In genomic region chr6:159760602-159761057, GRCh38 we compare ENCODE assay signal across 8 cellular contexts. TPM values are rescaled to one million over a fixed set of nuclear protein-coding genes. Genes with fewer than 3 reads are reported as not detected.
A peak's percentile ranks its signal among the peaks of the same experiment; 100 is the strongest.
DNase-seq lines count a peak whose midpoint lies in the region; TF ChIP-seq lines count a peak whose summit lies in the region.

No MANE protein-coding gene starts in this region.

- peak; percentile 84 for DNase-seq in ACHN
- DNase-seq in activated T-helper 2 cell treated with anti-CD3 and anti-CD28 coated beads, Interferon-gamma antibody, Interleukin-2, Interleukin-4, amounts not matched to agents 10 μg/mL and 5 μg/mL and 100 μg/mL, durations not matched to agents 14 hours and 24 hours and 36 hours (ENCODE audit: low spot score), result no peak
- peak; percentile 35 for DNase-seq in iPS-NIHi11 (ENCODE audit: low spot score)
- DNase-seq in tibial artery, result no peak
- no peak for DNase-seq in head of caudate nucleus
- DNase-seq in NCI-H187 (lab: John Stamatoyannopoulos, UW), result no peak
- no peak for DNase-seq in hypothalamus (lab: John Stamatoyannopoulos, UW)

- CTCF ChIA-PET in HEK293 (lab: Yijun Ruan, JAX), result interaction anchor here (1.0 to 1.9 kb wide), 3 partner anchors 9 to 72 kb away, joined by 3 to 5 read pairs (median 4); no protein-coding TSS in a partner anchor

- H3K4me1 ChIP-seq in HEK293 (ENCODE audit: control insufficient read depth, insufficient read depth, low read length) (no peaks in the 10 kb centered on the region), tibial artery (peaks cover 0 to 26% (median 18%) of the 10 kb centered on the region in 4 donors)

- no peaks in the 10 kb centered on the region for H3K27me3 ChIP-seq in tibial artery

- H3K27ac Mint-ChIP-seq in activated T-helper 2 cell treated with anti-CD3 and anti-CD28 coated beads, Interferon-gamma antibody, Interleukin-2, Interleukin-4, amounts not matched to agents 10 μg/mL and 5 μg/mL and 100 μg/mL, durations not matched to agents 14 hours and 24 hours and 36 hours, result peak overlapping the region; percentile 93

- peaks cover 38% of the 10 kb centered on the region for H3K4me1 Mint-ChIP-seq in activated T-helper 2 cell treated with anti-CD3 and anti-CD28 coated beads, Interferon-gamma antibody, Interleukin-2, Interleukin-4, amounts not matched to agents 10 μg/mL and 5 μg/mL and 100 μg/mL, durations not matched to agents 14 hours and 24 hours and 36 hours (ENCODE audit: low read depth)

- no peaks in the 10 kb centered on the region for H3K27me3 Mint-ChIP-seq in activated T-helper 2 cell treated with anti-CD3 and anti-CD28 coated beads, Interferon-gamma antibody, Interleukin-2, Interleukin-4, amounts not matched to agents 10 μg/mL and 5 μg/mL and 100 μg/mL, durations not matched to agents 14 hours and 24 hours and 36 hours (ENCODE audit: low read depth)

- in situ Hi-C loops in ACHN (cut with HindIII; ENCODE audit: low pct_ligation_motif_present, low pct_unique_long_range_greater_than_20kb, low sequenced_read_pairs), result no loop called here

- POLR2A ChIA-PET in HEK293 (lab: Yijun Ruan, JAX), result interaction anchor here (1.1 to 6.3 kb wide), 4 partner anchors 26 to 68 kb away, joined by 4 to 88 read pairs (median 36); partner anchors contain the start of genes MRPL18, TCP1 and WTAP

- TF ChIP-seq CTCF in HEK293 (tag by site-specific recombination; IDR thresholded peaks at IDR 0.05) (no peak), tibial artery (IDR thresholded peaks at IDR 0.05) (no peak)

- H3K9me3 ChIP-seq in HEK293 (ENCODE audit: control insufficient read depth, insufficient read depth, low read depth, low read length) (no peaks in the 10 kb centered on the region), tibial artery (no peaks in the 10 kb centered on the region)

- peaks cover 60% of the 10 kb centered on the region for H3K36me3 Mint-ChIP-seq in activated T-helper 2 cell treated with anti-CD3 and anti-CD28 coated beads, Interferon-gamma antibody, Interleukin-2, Interleukin-4, amounts not matched to agents 10 μg/mL and 5 μg/mL and 100 μg/mL, durations not matched to agents 14 hours and 24 hours and 36 hours (ENCODE audit: low read depth)

- peak overlapping the region; percentile 87 for H3K4me3 Mint-ChIP-seq in activated T-helper 2 cell treated with anti-CD3 and anti-CD28 coated beads, Interferon-gamma antibody, Interleukin-2, Interleukin-4, amounts not matched to agents 10 μg/mL and 5 μg/mL and 100 μg/mL, durations not matched to agents 14 hours and 24 hours and 36 hours (ENCODE audit: low read depth)

- H3K27ac ChIP-seq in HEK293 (ENCODE audit: extremely low read depth, low read depth, low read length), result peak overlapping the region; percentile 90; the same call in 1 of the 2 replicates
- peak overlapping the region; percentile 12 to 95 for H3K27ac ChIP-seq in tibial artery

- H3K9me3 Mint-ChIP-seq in activated T-helper 2 cell treated with anti-CD3 and anti-CD28 coated beads, Interferon-gamma antibody, Interleukin-2, Interleukin-4, amounts not matched to agents 10 μg/mL and 5 μg/mL and 100 μg/mL, durations not matched to agents 14 hours and 24 hours and 36 hours, result no peaks in the 10 kb centered on the region

- peak overlapping the region; percentile 64 for H3K4me3 ChIP-seq in HEK293 (ENCODE audit: low read depth, low read length)
- H3K4me3 ChIP-seq in tibial artery, result peak overlapping the region in 1 of 2 donors; percentile 64

- H3K36me3 ChIP-seq in HEK293 (ENCODE audit: control insufficient read depth in 2 of 2, insufficient read depth in 1 of 2, low read length in 2 of 2) (peaks cover 14 to 60% of the 10 kb centered on the region in 2 experiments), tibial artery (peaks cover 0 to 34% (median 16%) of the 10 kb centered on the region in 3 donors)

- intact Hi-C loops in activated T-helper 2 cell treated with anti-CD3 and anti-CD28 coated beads, Interferon-gamma antibody, Interleukin-2, Interleukin-4, amounts not matched to agents 10 μg/mL and 5 μg/mL and 100 μg/mL, durations not matched to agents 14 hours and 24 hours and 36 hours (cut with micrococcal nuclease), result no loop called here
- intact Hi-C loops in tibial artery (cut with DNase I; ENCODE audit: low total_unique reads) (loop anchor here (2.0 to 5.0 kb wide), 2 partner anchors 33 to 66 kb away; partner anchors contain the start of gene WTAP), head of caudate nucleus (cut with DNase I) (no loop called here)

TF ChIP-seq in HEK293, 187 proteins besides CTCF, POLR2A, EP300 and RAD21 (continues in another document):
- TF ChIP-seq ZNF146 (tag by site-specific recombination; IDR thresholded peaks at IDR 0.05), result no peak
- no peak for TF ChIP-seq ZNF513 (tag by site-specific recombination; IDR thresholded peaks at IDR 0.05)
- peak; percentile 89 for TF ChIP-seq ZNF600 (tag by site-specific recombination; IDR thresholded peaks at IDR 0.05)
- no peak for TF ChIP-seq OVOL3 (tag by site-specific recombination; IDR thresholded peaks at IDR 0.05)
- no peak for TF ChIP-seq ZNF10 (tag by site-specific recombination; IDR thresholded peaks at IDR 0.05)
- no peak for TF ChIP-seq KLF7 (tag by site-specific recombination; IDR thresholded peaks at IDR 0.05; ENCODE audit: borderline replicate concordance)
- no peak for TF ChIP-seq SALL2 (tag by site-specific recombination; IDR thresholded peaks at IDR 0.05; ENCODE audit: borderline replicate concordance)
- TF ChIP-seq PRDM1 (tag by site-specific recombination; IDR thresholded peaks at IDR 0.05), result peak; percentile 72
- TF ChIP-seq ZNF132 (tag by site-specific recombination; IDR thresholded peaks at IDR 0.05; ENCODE audit: borderline replicate concordance), result no peak
- no peak for TF ChIP-seq KLF1 (tag by site-specific recombination; IDR thresholded peaks at IDR 0.05)

RNA-seq across cellular contexts. Expression of gene ACAT2, which starts 1.2 kb away (rescaled TPM):
- total RNA-seq in activated T-helper 2 cell treated with anti-CD3 and anti-CD28 coated beads, Interferon-gamma antibody, Interleukin-2, Interleukin-4, amounts not matched to agents 10 μg/mL and 5 μg/mL and 100 μg/mL, durations not matched to agents 14 hours and 24 hours and 36 hours, result 108 and 109 TPM in 2 replicates

RNA-seq across cellular contexts. Expression of gene TCP1, which starts 28.8 kb away (rescaled TPM):
- total RNA-seq in activated T-helper 2 cell treated with anti-CD3 and anti-CD28 coated beads, Interferon-gamma antibody, Interleukin-2, Interleukin-4, amounts not matched to agents 10 μg/mL and 5 μg/mL and 100 μg/mL, durations not matched to agents 14 hours and 24 hours and 36 hours, result 431 and 438 TPM in 2 replicates

RNA-seq across cellular contexts. Expression of gene MRPL18, which starts 29.6 kb away (rescaled TPM):
- total RNA-seq in activated T-helper 2 cell treated with anti-CD3 and anti-CD28 coated beads, Interferon-gamma antibody, Interleukin-2, Interleukin-4, amounts not matched to agents 10 μg/mL and 5 μg/mL and 100 μg/mL, durations not matched to agents 14 hours and 24 hours and 36 hours, result 96.0 and 101 TPM in 2 replicates

RNA-seq across cellular contexts. Expression of gene WTAP, which starts 33.3 kb away (rescaled TPM):
- 110 and 114 TPM in 2 replicates for total RNA-seq in activated T-helper 2 cell treated with anti-CD3 and anti-CD28 coated beads, Interferon-gamma antibody, Interleukin-2, Interleukin-4, amounts not matched to agents 10 μg/mL and 5 μg/mL and 100 μg/mL, durations not matched to agents 14 hours and 24 hours and 36 hours

RNA-seq across cellular contexts. Expression of gene PNLDC1, which starts 39.4 kb away (rescaled TPM):
- total RNA-seq in activated T-helper 2 cell treated with anti-CD3 and anti-CD28 coated beads, Interferon-gamma antibody, Interleukin-2, Interleukin-4, amounts not matched to agents 10 μg/mL and 5 μg/mL and 100 μg/mL, durations not matched to agents 14 hours and 24 hours and 36 hours, result 0.32 and 0.74 TPM in 2 replicates

Comparison
In these comparisons a context has a peak if more than half of its experiments do, and no peak if none do; other contexts are left out.
1. DNase-seq: peak in ACHN (single experiment) and iPS-NIHi11 (single experiment); none in activated T-helper 2 cell treated with anti-CD3 and anti-CD28 coated beads, Interferon-gamma antibody, Interleukin-2, Interleukin-4, amounts not matched to agents 10 μg/mL and 5 μg/mL and 100 μg/mL, durations not matched to agents 14 hours and 24 hours and 36 hours (single experiment), tibial artery (0 of 2), head of caudate nucleus (0 of 42), NCI-H187 (0 of 2) and hypothalamus (0 of 51).